In genomic region chr4:143308377-143308776, GRCh38 we compare ENCODE assay signal across 34 cellular contexts.
"Had no signal": no experiment of that assay in that cellular context is flagged by ENCODE, and none has a peak within 500 bp of the region (broad histone marks: within the 10 kb centered on the region; RNA-seq: fewer than 3 reads in every experiment).

No MANE protein-coding gene starts in this region.

- DNase-seq: Karpas-422, Kasumi-1, MG63, MM.1S, MV-4-11, NCI-H1048, NCI-H1092, NCI-H1092 treated with DMSO at 0.1 percent for 48 hours, NCI-H1105, NCI-H1105 treated with DMSO at 0.1 percent for 48 hours, NCI-H1417, NCI-H1417 treated with DMSO at 0.1 percent for 48 hours, NCI-H1436, NCI-H1436 treated with DMSO at 0.1 percent for 48 hours, NCI-H146, NCI-H1694, NCI-H1694 treated with DMSO at 0.1 percent for 48 hours, NCI-H187, NCI-H187 treated with DMSO at 0.1 percent for 48 hours, NCI-H1930, NCI-H2029, NCI-H2029 treated with DMSO at 0.1 percent for 48 hours, NCI-H2081, NCI-H2081 treated with DMSO at 0.1 percent for 48 hours, NCI-H2107, NCI-H2171, NCI-H2171 treated with DMSO at 0.1 percent for 48 hours, NCI-H2227 treated with DMSO at 0.1 percent for 48 hours, NCI-H226, NCI-H345, NCI-H446, NCI-H446 treated with DMSO at 0.1 percent for 48 hours, NCI-H510A, NCI-H510A treated with DMSO at 0.1 percent for 48 hours had no signal

- H3K27me3 ChIP-seq: MG63 had no signal

- H3K36me3 ChIP-seq: MG63 had no signal

- H3K9me3 ChIP-seq: MG63 had no signal

- H3K4me3 ChIP-seq: MG63 had no signal
